Comparison of ENCODE assay signal across 7 cellular contexts in genomic region chr11:87105826-87106225, GRCh38.
A peak's percentile ranks its signal among the peaks of the same experiment; 100 is the strongest.
DNase-seq lines count a peak whose midpoint lies in the region; TF ChIP-seq lines count a peak whose summit lies in the region.
"Not testable (repeated sequence)": the region's sequence is repeated elsewhere in the genome, so short reads cannot be mapped to it uniquely, and the experiment has no call there.

No MANE protein-coding gene starts in this region.

- not testable (repeated sequence) for H3K9me3 ChIP-seq in SK-N-SH; mesenchymal stem cell (ENCODE audit: control insufficient read depth, low read length)

- H3K27ac Mint-ChIP-seq in activated naive CD8-positive, alpha-beta T cell treated with anti-CD3 and anti-CD28 coated beads for 36 hours, result peak overlapping the region; percentile 27
- H3K27ac Mint-ChIP-seq in osteocyte (ENCODE audit: unreplicated experiment), result peak overlapping the region; percentile 29

- H3K9me3 Mint-ChIP-seq in activated naive CD8-positive, alpha-beta T cell treated with anti-CD3 and anti-CD28 coated beads for 36 hours; osteocyte (ENCODE audit: unreplicated experiment): not testable (repeated sequence)

- peaks cover 41% of the 10 kb centered on the region for H3K36me3 Mint-ChIP-seq in activated naive CD8-positive, alpha-beta T cell treated with anti-CD3 and anti-CD28 coated beads for 36 hours
- not testable (repeated sequence) for H3K36me3 Mint-ChIP-seq in osteocyte (ENCODE audit: unreplicated experiment)

- DNase-seq in SK-N-SH, result peak; percentile 30
- not testable (repeated sequence) for DNase-seq in activated naive CD8-positive, alpha-beta T cell treated with anti-CD3 and anti-CD28 coated beads for 36 hours; osteocyte (ENCODE audit: extremely low spot score, unreplicated experiment)
- DNase-seq in amniotic epithelial cell (ENCODE audit: low read depth), result peak; percentile 50
- DNase-seq in choroid plexus epithelial cell (ENCODE audit: low read depth), result peak; percentile 50
- DNase-seq in fibroblast of gingiva (ENCODE audit: low read depth), result peak; percentile 4
- DNase-seq in mesenchymal stem cell, result peak; percentile 47

- not testable (repeated sequence) for H2BK5ac ChIP-seq in mesenchymal stem cell (ENCODE audit: low read depth, low read length, poor library complexity, severe bottlenecking)

- H3K4me1 Mint-ChIP-seq in activated naive CD8-positive, alpha-beta T cell treated with anti-CD3 and anti-CD28 coated beads for 36 hours, result not testable (repeated sequence)
- peaks cover 12% of the 10 kb centered on the region for H3K4me1 Mint-ChIP-seq in osteocyte (ENCODE audit: unreplicated experiment)

- H3K27me3 Mint-ChIP-seq in activated naive CD8-positive, alpha-beta T cell treated with anti-CD3 and anti-CD28 coated beads for 36 hours; osteocyte (ENCODE audit: unreplicated experiment): not testable (repeated sequence)

- not testable (repeated sequence) for H3K18ac ChIP-seq in mesenchymal stem cell (ENCODE audit: low read depth in 1 of 2, low read length in 2 of 2)

- not testable (repeated sequence) for TF ChIP-seq CTCF in SK-N-SH (IDR thresholded peaks at IDR 0.05); choroid plexus epithelial cell (conservative IDR thresholded peaks at IDR 0.05; ENCODE audit: low read depth, low read length); osteocyte (IDR thresholded peaks at IDR 0.05)

- H2AK5ac ChIP-seq in mesenchymal stem cell (ENCODE audit: low read length, severe bottlenecking), result not testable (repeated sequence)

- not testable (repeated sequence) for H2AFZ ChIP-seq in SK-N-SH (ENCODE audit: low read depth); mesenchymal stem cell (ENCODE audit: low read depth, low read length)

- not testable (repeated sequence) for H3K36me3 ChIP-seq in SK-N-SH (replicated peaks in 1 of 2; ENCODE audit: control insufficient read depth in 1 of 2, insufficient read depth in 2 of 2, low read length in 1 of 2)
- H3K36me3 ChIP-seq in mesenchymal stem cell (ENCODE audit: control insufficient read depth in 1 of 2, insufficient read depth in 2 of 2, low read depth in 1 of 2, low read length in 2 of 2), result peaks cover 0 to 19% of the 10 kb centered on the region in 2 experiments

- not testable (repeated sequence) for H3K4me3 ChIP-seq in SK-N-SH (ENCODE audit: low read depth in 2 of 2, low read length in 1 of 2); choroid plexus epithelial cell (ENCODE audit: low read depth, low read length); mesenchymal stem cell (ENCODE audit: insufficient read depth in 1 of 2, low read depth in 1 of 2, low read length in 2 of 2)

- H2BK12ac ChIP-seq in mesenchymal stem cell (ENCODE audit: low read length in 2 of 2), result not testable (repeated sequence)

- WGBS in SK-N-SH (ENCODE audit: low lambda C conversion rate), result 30% methylated on average over 1 of the region's 1 CpG
- WGBS in mesenchymal stem cell, result 80% methylated on average over 1 of the region's 1 CpG

- H3K23ac ChIP-seq in mesenchymal stem cell (ENCODE audit: low read length in 2 of 2), result not testable (repeated sequence)

- not testable (repeated sequence) for H4K91ac ChIP-seq in mesenchymal stem cell (ENCODE audit: low read length)

- peaks cover 0 to 11% of the 10 kb centered on the region in 2 experiments; a peak in 2 of 4 replicates for H3K4me1 ChIP-seq in SK-N-SH (ENCODE audit: control insufficient read depth in 1 of 2, insufficient read depth in 2 of 2, low read depth in 1 of 2, low read length in 1 of 2)
- H3K4me1 ChIP-seq in mesenchymal stem cell (ENCODE audit: control insufficient read depth, insufficient read depth, low read depth, low read length), result not testable (repeated sequence)

- not testable (repeated sequence) for H2BK15ac ChIP-seq in mesenchymal stem cell (ENCODE audit: low read depth, poor library complexity, severe bottlenecking)

- H3K14ac ChIP-seq in mesenchymal stem cell (ENCODE audit: low read length in 2 of 2), result not testable (repeated sequence)

- H3K79me1 ChIP-seq in mesenchymal stem cell (replicated peaks; ENCODE audit: low read length, poor library complexity, severe bottlenecking), result peaks cover 14% of the 10 kb centered on the region

- H3K9ac ChIP-seq in SK-N-SH; mesenchymal stem cell (ENCODE audit: low read length): not testable (repeated sequence)

- H4K8ac ChIP-seq in mesenchymal stem cell (ENCODE audit: low read length), result not testable (repeated sequence)

- not testable (repeated sequence) for H3K4me2 ChIP-seq in SK-N-SH; mesenchymal stem cell (ENCODE audit: low read length, poor library complexity, severe bottlenecking)

- CTCF ChIA-PET in SK-N-SH (lab: Yijun Ruan, JAX), result interaction anchor here (2.5 kb wide), 1 partner anchor 8 kb away, joined by 9 read pairs; no protein-coding TSS in a partner anchor

- POLR2A ChIA-PET in SK-N-SH (lab: Yijun Ruan, JAX), result not testable (repeated sequence)

- not testable (repeated sequence) for H2BK120ac ChIP-seq in mesenchymal stem cell (ENCODE audit: low read depth, low read length)

- not testable (repeated sequence) for H3K79me2 ChIP-seq in SK-N-SH (ENCODE audit: insufficient read depth)

- not testable (repeated sequence) for H3K4ac ChIP-seq in mesenchymal stem cell (ENCODE audit: low read depth in 1 of 2, low read length in 2 of 2)

- H3K9me2 ChIP-seq in SK-N-SH, result not testable (repeated sequence)

- H4K20me1 ChIP-seq in SK-N-SH (ENCODE audit: insufficient read depth), result not testable (repeated sequence)

- TF ChIP-seq EP300 in SK-N-SH (IDR thresholded peaks at IDR 0.05; ENCODE audit: borderline replicate concordance in 1 of 2, low read depth in 1 of 2, low read length in 1 of 2), result peak in 1 of 2 experiments; percentile 89; a peak in 2 of 4 replicates

- H3F3A ChIP-seq in SK-N-SH (replicated peaks; ENCODE audit: insufficient read depth), result not testable (repeated sequence)

- not testable (repeated sequence) for H3K4me3 Mint-ChIP-seq in activated naive CD8-positive, alpha-beta T cell treated with anti-CD3 and anti-CD28 coated beads for 36 hours; osteocyte (ENCODE audit: unreplicated experiment)

- not testable (repeated sequence) for H3K27me3 ChIP-seq in SK-N-SH (ENCODE audit: insufficient read depth); mesenchymal stem cell (ENCODE audit: control insufficient read depth in 1 of 2, insufficient read depth in 1 of 2, low read length in 2 of 2)

- not testable (repeated sequence) for TF ChIP-seq RAD21 in SK-N-SH (IDR thresholded peaks at IDR 0.05; ENCODE audit: low read length)

- not testable (repeated sequence) for H3K27ac ChIP-seq in SK-N-SH (ENCODE audit: low read depth in 2 of 2, low read length in 1 of 2); mesenchymal stem cell (ENCODE audit: low read length, poor library complexity, severe bottlenecking)

TF ChIP-seq in SK-N-SH, 30 proteins besides CTCF, POLR2A, EP300 and RAD21:
- peak; percentile 90 for TF ChIP-seq RCOR1 (IDR thresholded peaks at IDR 0.05; ENCODE audit: low read length)
- peak; percentile 57 for TF ChIP-seq CHD2 (IDR thresholded peaks at IDR 0.05; ENCODE audit: low read length, partially characterized antibody)
- TF ChIP-seq FOXJ3 (CRISPR knock-in tag; IDR thresholded peaks at IDR 0.05), result peak; percentile 84
- TF ChIP-seq GATA2 (CRISPR knock-in tag; IDR thresholded peaks at IDR 0.05), result peak; percentile 93
- TF ChIP-seq TCF12 (IDR thresholded peaks at IDR 0.05), result peak; percentile 92
- peak; percentile 59; the same call in 1 of the 2 replicates for TF ChIP-seq POLR2AphosphoS5 (IDR thresholded peaks at IDR 0.05; ENCODE audit: low read depth, low read length)
- peak; percentile 63 for TF ChIP-seq PBX3 (IDR thresholded peaks at IDR 0.05)
